In the genomic region with DNA sequence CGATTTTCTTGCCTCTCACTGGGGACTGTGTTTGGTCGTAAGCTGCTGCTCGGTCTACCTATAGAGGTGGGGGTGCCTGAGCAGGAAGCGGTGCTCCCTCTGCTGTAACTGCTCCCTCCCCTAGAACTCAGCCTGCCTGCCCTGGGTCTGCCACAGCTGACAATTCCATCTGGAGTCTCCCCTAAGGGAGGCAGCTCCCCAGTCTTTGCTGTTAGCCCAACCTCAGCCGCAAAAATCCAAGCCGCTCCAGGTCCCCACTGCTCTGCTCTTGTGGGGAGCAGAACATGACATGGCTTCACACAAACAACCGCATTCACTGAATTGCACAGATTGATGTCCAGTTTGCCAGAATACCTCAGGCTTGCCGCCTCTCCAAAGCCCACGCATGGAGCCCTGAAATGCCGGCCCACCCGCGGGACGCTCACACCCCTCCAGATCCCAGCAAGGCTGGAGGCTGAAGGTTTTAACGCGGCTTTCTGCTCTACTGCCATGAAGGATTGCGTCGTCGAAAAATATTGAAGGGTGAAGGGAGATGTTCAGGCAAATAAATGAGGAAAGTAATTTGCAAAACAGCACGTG, we compare ENCODE assay signal across 1 cellular context.
TF ChIP-seq lines count a peak whose summit lies in the region.

No MANE protein-coding gene starts in this region.

TF ChIP-seq in GM23338, 12 proteins besides CTCF, POLR2A, EP300 and RAD21 (continued from another document):
- no peak for TF ChIP-seq ZNF331 (CRISPR knock-in tag; IDR thresholded peaks at IDR 0.05; ENCODE audit: low read depth)
- no peak for TF ChIP-seq STAT1 (IDR thresholded peaks at IDR 0.05; ENCODE audit: unreplicated experiment)
- TF ChIP-seq POLR2AphosphoS5 (IDR thresholded peaks at IDR 0.05; ENCODE audit: low read depth), result 0 out of 2 replicates have a peak, but pooled peaks have one; percentile 32
- TF ChIP-seq, protein P1, sequence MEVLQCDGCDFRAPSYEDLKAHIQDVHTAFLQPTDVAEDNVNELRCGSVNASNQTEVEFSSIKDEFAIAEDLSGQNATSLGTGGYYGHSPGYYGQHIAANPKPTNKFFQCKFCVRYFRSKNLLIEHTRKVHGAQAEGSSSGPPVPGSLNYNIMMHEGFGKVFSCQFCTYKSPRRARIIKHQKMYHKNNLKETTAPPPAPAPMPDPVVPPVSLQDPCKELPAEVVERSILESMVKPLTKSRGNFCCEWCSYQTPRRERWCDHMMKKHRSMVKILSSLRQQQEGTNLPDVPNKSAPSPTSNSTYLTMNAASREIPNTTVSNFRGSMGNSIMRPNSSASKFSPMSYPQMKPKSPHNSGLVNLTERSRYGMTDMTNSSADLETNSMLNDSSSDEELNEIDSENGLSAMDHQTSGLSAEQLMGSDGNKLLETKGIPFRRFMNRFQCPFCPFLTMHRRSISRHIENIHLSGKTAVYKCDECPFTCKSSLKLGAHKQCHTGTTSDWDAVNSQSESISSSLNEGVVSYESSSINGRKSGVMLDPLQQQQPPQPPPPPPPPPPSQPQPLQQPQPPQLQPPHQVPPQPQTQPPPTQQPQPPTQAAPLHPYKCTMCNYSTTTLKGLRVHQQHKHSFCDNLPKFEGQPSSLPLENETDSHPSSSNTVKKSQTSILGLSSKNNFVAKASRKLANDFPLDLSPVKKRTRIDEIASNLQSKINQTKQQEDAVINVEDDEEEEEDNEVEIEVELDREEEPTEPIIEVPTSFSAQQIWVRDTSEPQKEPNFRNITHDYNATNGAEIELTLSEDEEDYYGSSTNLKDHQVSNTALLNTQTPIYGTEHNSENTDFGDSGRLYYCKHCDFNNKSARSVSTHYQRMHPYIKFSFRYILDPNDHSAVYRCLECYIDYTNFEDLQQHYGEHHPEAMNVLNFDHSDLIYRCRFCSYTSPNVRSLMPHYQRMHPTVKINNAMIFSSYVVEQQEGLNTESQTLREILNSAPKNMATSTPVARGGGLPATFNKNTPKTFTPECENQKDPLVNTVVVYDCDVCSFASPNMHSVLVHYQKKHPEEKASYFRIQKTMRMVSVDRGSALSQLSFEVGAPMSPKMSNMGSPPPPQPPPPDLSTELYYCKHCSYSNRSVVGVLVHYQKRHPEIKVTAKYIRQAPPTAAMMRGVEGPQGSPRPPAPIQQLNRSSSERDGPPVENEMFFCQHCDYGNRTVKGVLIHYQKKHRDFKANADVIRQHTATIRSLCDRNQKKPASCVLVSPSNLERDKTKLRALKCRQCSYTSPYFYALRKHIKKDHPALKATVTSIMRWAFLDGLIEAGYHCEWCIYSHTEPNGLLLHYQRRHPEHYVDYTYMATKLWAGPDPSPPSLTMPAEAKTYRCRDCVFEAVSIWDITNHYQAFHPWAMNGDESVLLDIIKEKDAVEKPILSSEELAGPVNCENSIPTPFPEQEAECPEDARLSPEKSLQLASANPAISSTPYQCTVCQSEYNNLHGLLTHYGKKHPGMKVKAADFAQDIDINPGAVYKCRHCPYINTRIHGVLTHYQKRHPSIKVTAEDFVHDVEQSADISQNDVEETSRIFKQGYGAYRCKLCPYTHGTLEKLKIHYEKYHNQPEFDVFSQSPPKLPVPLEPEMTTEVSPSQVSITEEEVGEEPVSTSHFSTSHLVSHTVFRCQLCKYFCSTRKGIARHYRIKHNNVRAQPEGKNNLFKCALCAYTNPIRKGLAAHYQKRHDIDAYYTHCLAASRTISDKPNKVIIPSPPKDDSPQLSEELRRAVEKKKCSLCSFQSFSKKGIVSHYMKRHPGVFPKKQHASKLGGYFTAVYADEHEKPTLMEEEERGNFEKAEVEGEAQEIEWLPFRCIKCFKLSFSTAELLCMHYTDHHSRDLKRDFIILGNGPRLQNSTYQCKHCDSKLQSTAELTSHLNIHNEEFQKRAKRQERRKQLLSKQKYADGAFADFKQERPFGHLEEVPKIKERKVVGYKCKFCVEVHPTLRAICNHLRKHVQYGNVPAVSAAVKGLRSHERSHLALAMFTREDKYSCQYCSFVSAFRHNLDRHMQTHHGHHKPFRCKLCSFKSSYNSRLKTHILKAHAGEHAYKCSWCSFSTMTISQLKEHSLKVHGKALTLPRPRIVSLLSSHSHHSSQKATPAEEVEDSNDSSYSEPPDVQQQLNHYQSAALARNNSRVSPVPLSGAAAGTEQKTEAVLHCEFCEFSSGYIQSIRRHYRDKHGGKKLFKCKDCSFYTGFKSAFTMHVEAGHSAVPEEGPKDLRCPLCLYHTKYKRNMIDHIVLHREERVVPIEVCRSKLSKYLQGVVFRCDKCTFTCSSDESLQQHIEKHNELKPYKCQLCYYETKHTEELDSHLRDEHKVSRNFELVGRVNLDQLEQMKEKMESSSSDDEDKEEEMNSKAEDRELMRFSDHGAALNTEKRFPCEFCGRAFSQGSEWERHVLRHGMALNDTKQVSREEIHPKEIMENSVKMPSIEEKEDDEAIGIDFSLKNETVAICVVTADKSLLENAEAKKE (CRISPR knock-in tag; IDR thresholded peaks at IDR 0.05), result no peak
TF ChIP-seq in GM23338: peak in this region for 2.
